In the genomic region with DNA sequence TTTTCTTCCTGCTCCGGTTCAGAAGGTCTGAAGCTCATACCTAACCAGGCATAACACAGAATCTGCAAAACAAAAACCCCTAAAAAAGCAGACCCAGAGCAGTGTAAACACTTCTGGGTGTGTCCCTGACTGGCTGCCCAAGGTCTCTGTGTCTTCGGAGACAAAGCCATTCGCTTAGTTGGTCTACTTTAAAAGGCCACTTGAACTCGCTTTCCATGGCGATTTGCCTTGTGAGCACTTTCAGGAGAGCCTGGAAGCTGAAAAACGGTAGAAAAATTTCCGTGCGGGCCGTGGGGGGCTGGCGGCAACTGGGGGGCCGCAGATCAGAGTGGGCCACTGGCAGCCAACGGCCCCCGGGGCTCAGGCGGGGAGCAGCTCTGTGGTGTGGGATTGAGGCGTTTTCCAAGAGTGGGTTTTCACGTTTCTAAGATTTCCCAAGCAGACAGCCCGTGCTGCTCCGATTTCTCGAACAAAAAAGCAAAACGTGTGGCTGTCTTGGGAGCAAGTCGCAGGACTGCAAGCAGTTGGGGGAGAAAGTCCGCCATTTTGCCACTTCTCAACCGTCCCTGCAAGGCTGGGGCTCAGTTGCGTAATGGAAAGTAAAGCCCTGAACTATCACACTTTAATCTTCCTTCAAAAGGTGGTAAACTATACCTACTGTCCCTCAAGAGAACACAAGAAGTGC, we compare ENCODE assay signal across 1 cellular context.
TF ChIP-seq lines count a peak whose summit lies in the region.

No MANE protein-coding gene starts in this region.

TF ChIP-seq in SK-N-SH, 30 proteins besides CTCF, POLR2A, EP300 and RAD21:
- TF ChIP-seq, protein P1, sequence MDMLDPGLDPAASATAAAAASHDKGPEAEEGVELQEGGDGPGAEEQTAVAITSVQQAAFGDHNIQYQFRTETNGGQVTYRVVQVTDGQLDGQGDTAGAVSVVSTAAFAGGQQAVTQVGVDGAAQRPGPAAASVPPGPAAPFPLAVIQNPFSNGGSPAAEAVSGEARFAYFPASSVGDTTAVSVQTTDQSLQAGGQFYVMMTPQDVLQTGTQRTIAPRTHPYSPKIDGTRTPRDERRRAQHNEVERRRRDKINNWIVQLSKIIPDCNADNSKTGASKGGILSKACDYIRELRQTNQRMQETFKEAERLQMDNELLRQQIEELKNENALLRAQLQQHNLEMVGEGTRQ (IDR thresholded peaks at IDR 0.05; ENCODE audit: borderline replicate concordance, low read depth, low read length): no peak
- TF ChIP-seq SMC3 (IDR thresholded peaks at IDR 0.05; ENCODE audit: low read depth, low read length) (no peak), TCF12 (IDR thresholded peaks at IDR 0.05) (no peak), RXRA (IDR thresholded peaks at IDR 0.05; ENCODE audit: borderline replicate concordance, low read depth) (no peak), FOXJ3 (CRISPR knock-in tag; IDR thresholded peaks at IDR 0.05) (no peak), JUND (IDR thresholded peaks at IDR 0.05) (no peak), YY1 (IDR thresholded peaks at IDR 0.05; ENCODE audit: low read depth) (peak; percentile 83), ELF1 (IDR thresholded peaks at IDR 0.05) (no peak), SIN3A (IDR thresholded peaks at IDR 0.05; ENCODE audit: borderline replicate concordance, low read depth, low read length) (peak; percentile 21; the same call in 1 of the 2 replicates), POLR2AphosphoS5 (IDR thresholded peaks at IDR 0.05; ENCODE audit: low read depth, low read length) (no peak; the same call in 1 of the 2 replicates), EZH2phosphoT487 (IDR thresholded peaks at IDR 0.05; ENCODE audit: borderline replicate concordance, low read depth) (no peak), FOXM1 (IDR thresholded peaks at IDR 0.05; ENCODE audit: low read depth) (no peak), RCOR1 (IDR thresholded peaks at IDR 0.05; ENCODE audit: low read length) (no peak), NFIC (IDR thresholded peaks at IDR 0.05; ENCODE audit: borderline replicate concordance) (no peak)
- TF ChIP-seq, protein P2, sequence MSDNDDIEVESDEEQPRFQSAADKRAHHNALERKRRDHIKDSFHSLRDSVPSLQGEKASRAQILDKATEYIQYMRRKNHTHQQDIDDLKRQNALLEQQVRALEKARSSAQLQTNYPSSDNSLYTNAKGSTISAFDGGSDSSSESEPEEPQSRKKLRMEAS (IDR thresholded peaks at IDR 0.05; ENCODE audit: low read depth): no peak; the same call in 1 of the 2 replicates
- TF ChIP-seq, protein P3, sequence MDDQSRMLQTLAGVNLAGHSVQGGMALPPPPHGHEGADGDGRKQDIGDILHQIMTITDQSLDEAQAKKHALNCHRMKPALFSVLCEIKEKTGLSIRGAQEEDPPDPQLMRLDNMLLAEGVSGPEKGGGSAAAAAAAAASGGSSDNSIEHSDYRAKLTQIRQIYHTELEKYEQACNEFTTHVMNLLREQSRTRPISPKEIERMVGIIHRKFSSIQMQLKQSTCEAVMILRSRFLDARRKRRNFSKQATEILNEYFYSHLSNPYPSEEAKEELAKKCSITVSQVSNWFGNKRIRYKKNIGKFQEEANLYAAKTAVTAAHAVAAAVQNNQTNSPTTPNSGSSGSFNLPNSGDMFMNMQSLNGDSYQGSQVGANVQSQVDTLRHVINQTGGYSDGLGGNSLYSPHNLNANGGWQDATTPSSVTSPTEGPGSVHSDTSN (IDR thresholded peaks at IDR 0.05): no peak
- TF ChIP-seq, protein P4, sequence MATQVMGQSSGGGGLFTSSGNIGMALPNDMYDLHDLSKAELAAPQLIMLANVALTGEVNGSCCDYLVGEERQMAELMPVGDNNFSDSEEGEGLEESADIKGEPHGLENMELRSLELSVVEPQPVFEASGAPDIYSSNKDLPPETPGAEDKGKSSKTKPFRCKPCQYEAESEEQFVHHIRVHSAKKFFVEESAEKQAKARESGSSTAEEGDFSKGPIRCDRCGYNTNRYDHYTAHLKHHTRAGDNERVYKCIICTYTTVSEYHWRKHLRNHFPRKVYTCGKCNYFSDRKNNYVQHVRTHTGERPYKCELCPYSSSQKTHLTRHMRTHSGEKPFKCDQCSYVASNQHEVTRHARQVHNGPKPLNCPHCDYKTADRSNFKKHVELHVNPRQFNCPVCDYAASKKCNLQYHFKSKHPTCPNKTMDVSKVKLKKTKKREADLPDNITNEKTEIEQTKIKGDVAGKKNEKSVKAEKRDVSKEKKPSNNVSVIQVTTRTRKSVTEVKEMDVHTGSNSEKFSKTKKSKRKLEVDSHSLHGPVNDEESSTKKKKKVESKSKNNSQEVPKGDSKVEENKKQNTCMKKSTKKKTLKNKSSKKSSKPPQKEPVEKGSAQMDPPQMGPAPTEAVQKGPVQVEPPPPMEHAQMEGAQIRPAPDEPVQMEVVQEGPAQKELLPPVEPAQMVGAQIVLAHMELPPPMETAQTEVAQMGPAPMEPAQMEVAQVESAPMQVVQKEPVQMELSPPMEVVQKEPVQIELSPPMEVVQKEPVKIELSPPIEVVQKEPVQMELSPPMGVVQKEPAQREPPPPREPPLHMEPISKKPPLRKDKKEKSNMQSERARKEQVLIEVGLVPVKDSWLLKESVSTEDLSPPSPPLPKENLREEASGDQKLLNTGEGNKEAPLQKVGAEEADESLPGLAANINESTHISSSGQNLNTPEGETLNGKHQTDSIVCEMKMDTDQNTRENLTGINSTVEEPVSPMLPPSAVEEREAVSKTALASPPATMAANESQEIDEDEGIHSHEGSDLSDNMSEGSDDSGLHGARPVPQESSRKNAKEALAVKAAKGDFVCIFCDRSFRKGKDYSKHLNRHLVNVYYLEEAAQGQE (IDR thresholded peaks at IDR 0.05; ENCODE audit: low read depth, low read length): 0 out of 2 replicates have a peak, but pooled peaks have one; percentile 3
